In the genomic region with DNA sequence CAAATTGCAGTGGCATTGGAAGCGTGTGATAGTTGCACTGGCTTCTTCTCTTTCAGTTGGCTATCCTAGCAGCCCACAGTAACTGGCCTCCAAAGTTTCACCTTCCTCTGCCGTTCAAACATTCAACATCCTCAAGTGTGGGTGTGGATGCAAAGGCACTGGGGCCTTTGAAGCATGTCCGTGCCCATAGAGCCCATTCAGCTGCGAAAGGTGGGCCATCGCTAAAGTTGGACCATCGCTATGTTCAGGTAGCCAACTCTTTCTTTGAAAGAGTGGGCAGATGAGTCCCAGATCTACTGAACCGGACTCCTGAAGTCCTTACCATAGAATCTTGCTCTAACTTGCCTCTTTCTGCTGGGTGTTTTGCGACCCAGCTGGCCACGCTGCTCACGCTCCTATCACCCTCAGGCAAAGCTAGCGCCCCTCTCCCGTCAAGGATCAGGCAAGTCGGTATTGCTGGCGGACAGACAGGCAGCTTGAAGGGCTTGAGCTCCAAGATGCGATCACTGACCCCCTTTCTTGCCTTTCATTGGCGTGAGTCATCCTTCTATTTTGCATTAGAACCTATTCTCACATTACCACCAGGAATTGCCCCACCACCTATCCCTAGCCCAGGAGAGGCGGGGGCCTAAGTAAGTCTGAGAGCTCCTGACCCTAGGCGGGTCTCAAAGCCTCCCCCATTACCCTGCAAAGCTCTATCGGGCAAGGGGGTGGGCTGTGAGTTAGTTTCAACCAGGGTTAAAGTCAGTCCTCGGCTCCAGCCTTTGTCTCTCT, we compare ENCODE assay signal across 30 cellular contexts. TPM values are rescaled to one million over a fixed set of nuclear protein-coding genes. Genes with fewer than 3 reads are reported as not detected.
DNase-seq lines count a peak whose midpoint lies in the region; ATAC-seq and TF ChIP-seq lines count a peak whose summit lies in the region.
"Had no signal": no experiment of that assay in that cellular context is flagged by ENCODE, and none has a peak within 500 bp of the region (broad histone marks: within the 10 kb centered on the region; RNA-seq: fewer than 3 reads in every experiment).

No MANE protein-coding gene starts in this region.

- H3K27me3 ChIP-seq in iPS-15b (ENCODE audit: control insufficient read depth, insufficient read depth, low read length), result peaks cover 92% of the 10 kb centered on the region

- H3K4me3 Mint-ChIP-seq in WTC11 (peak overlapping the region; percentile 85), neural crest cell (peak overlapping the region; percentile 56)
- H3K4me3 Mint-ChIP-seq: activated CD4-positive, alpha-beta T cell treated with anti-CD3 and anti-CD28 coated beads, Interleukin-2, amount 10 ng/mL, durations not matched to agents 24 days and 14 days had no signal

- H3K36me3 Mint-ChIP-seq in WTC11 (no peaks in the 10 kb centered on the region), neural crest cell (ENCODE audit: low read depth) (peaks cover 3% of the 10 kb centered on the region)

- H3K4me1 ChIP-seq in iPS-15b (ENCODE audit: control insufficient read depth, insufficient read depth, low read length), result peaks cover 26% of the 10 kb centered on the region
- H3K4me1 ChIP-seq: breast epithelium, heart right ventricle, lower lobe of right lung, sigmoid colon, vagina had no signal

- H3K9me3 Mint-ChIP-seq in WTC11, result no peaks in the 10 kb centered on the region
- peaks cover 4% of the 10 kb centered on the region for H3K9me3 Mint-ChIP-seq in neural crest cell

- POLR2A ChIA-PET in WTC11 (lab: Charles Lee), result interaction anchor here (0.6 to 2.5 kb wide), 11 partner anchors 15 to 494 kb away, joined by 3 to 19 read pairs (median 3); no protein-coding TSS in a partner anchor

- no peaks in the 10 kb centered on the region for H3K36me3 ChIP-seq in iPS-15b (ENCODE audit: control insufficient read depth, insufficient read depth, low read length)
- H3K36me3 ChIP-seq: breast epithelium, heart right ventricle, lower lobe of right lung, sigmoid colon, vagina, WERI-Rb-1 had no signal

- peak; percentile 85 for DNase-seq in ELF-1 (ENCODE audit: low read depth, low spot score)
- peak; percentile 76 for DNase-seq in WTC11 (ENCODE audit: low spot score)
- DNase-seq in neural crest cell (ENCODE audit: low read depth, low spot score), result no peak
- no peak for DNase-seq in activated CD8-positive, alpha-beta memory T cell treated with anti-CD3 and anti-CD28 coated beads for 24 hours
- no peak for DNase-seq in hippocampal formation (lab: John Stamatoyannopoulos, UW)
- DNase-seq: activated CD4-positive, alpha-beta T cell treated with anti-CD3 and anti-CD28 coated beads, Interleukin-2, amount 10 ng/mL, durations not matched to agents 24 days and 14 days; activated naive CD4-positive, alpha-beta T cell treated with anti-CD3 and anti-CD28 coated beads, Interleukin-2, amount 50 U/mL, for 16 hours; amniotic stem cell; Calu3; effector memory CD4-positive, alpha-beta T cell; GOT3; heart right ventricle; kidney glomerular epithelial cell; lower lobe of right lung; NCI-H1048; NCI-H2029; NCI-H526 treated with DMSO at 0.1 percent for 48 hours; sigmoid colon; stimulated activated CD4-positive, alpha-beta T cell treated with anti-CD3 and anti-CD28 coated beads, Interleukin-15, amount 100 ng/mL, for 24 hours; stimulated activated naive CD4-positive, alpha-beta T cell treated with Interleukin-2 at 50 U/mL for 16 hours; SW 1271; T1000; WERI-Rb-1 had no signal

- H3K27me3 Mint-ChIP-seq in WTC11 (ENCODE audit: low read depth) (peaks cover 97% of the 10 kb centered on the region), neural crest cell (ENCODE audit: low read depth) (peaks cover 98% of the 10 kb centered on the region)

- TF ChIP-seq CTCF in WTC11 (IDR thresholded peaks at IDR 0.05) (no peak), neural crest cell (conservative IDR thresholded peaks at IDR 0.05) (no peak)

- no peak overlapping the region for H3K9ac ChIP-seq in iPS-15b (ENCODE audit: low read depth, low read length)

- peak overlapping the region; percentile 27 for H3K4me3 ChIP-seq in iPS-15b (ENCODE audit: low read depth, low read length)
- H3K4me3 ChIP-seq: breast epithelium, GM12878, heart right ventricle, lower lobe of right lung, sigmoid colon, vagina had no signal

- CTCF ChIA-PET in WTC11 (lab: Charles Lee), result interaction anchor here (0.7 to 2.2 kb wide), 11 partner anchors 9 to 239 kb away, joined by 3 to 36 read pairs (median 5); no protein-coding TSS in a partner anchor

- H3K9me3 ChIP-seq in iPS-15b (ENCODE audit: control insufficient read depth, insufficient read depth, low read length), result no peaks in the 10 kb centered on the region
- H3K9me3 ChIP-seq: breast epithelium, heart right ventricle, lower lobe of right lung, sigmoid colon, vagina had no signal

- peaks cover 70% of the 10 kb centered on the region for H3K4me1 Mint-ChIP-seq in WTC11
- peaks cover 47% of the 10 kb centered on the region for H3K4me1 Mint-ChIP-seq in neural crest cell
- H3K4me1 Mint-ChIP-seq: activated CD4-positive, alpha-beta T cell treated with anti-CD3 and anti-CD28 coated beads, Interleukin-2, amount 10 ng/mL, durations not matched to agents 24 days and 14 days had no signal

- ATAC-seq in WTC11 (peak; percentile 93), GM18519 (IDR thresholded peaks at IDR 0.05; ENCODE audit: low FRiP score, unreplicated experiment) (no peak), GM19467 (IDR thresholded peaks at IDR 0.05; ENCODE audit: unreplicated experiment) (no peak)
- ATAC-seq: GM12878, heart right ventricle, lower lobe of right lung had no signal

- H3K27ac Mint-ChIP-seq in WTC11 (peak overlapping the region; percentile 95), neural crest cell (ENCODE audit: unreplicated experiment) (no peak overlapping the region)
- H3K27ac Mint-ChIP-seq: activated CD4-positive, alpha-beta T cell treated with anti-CD3 and anti-CD28 coated beads, Interleukin-2, amount 10 ng/mL, durations not matched to agents 24 days and 14 days had no signal

TF ChIP-seq in WTC11, 78 proteins besides CTCF, POLR2A, EP300 and RAD21 (continues in another document):
- TF ChIP-seq, protein P1, sequence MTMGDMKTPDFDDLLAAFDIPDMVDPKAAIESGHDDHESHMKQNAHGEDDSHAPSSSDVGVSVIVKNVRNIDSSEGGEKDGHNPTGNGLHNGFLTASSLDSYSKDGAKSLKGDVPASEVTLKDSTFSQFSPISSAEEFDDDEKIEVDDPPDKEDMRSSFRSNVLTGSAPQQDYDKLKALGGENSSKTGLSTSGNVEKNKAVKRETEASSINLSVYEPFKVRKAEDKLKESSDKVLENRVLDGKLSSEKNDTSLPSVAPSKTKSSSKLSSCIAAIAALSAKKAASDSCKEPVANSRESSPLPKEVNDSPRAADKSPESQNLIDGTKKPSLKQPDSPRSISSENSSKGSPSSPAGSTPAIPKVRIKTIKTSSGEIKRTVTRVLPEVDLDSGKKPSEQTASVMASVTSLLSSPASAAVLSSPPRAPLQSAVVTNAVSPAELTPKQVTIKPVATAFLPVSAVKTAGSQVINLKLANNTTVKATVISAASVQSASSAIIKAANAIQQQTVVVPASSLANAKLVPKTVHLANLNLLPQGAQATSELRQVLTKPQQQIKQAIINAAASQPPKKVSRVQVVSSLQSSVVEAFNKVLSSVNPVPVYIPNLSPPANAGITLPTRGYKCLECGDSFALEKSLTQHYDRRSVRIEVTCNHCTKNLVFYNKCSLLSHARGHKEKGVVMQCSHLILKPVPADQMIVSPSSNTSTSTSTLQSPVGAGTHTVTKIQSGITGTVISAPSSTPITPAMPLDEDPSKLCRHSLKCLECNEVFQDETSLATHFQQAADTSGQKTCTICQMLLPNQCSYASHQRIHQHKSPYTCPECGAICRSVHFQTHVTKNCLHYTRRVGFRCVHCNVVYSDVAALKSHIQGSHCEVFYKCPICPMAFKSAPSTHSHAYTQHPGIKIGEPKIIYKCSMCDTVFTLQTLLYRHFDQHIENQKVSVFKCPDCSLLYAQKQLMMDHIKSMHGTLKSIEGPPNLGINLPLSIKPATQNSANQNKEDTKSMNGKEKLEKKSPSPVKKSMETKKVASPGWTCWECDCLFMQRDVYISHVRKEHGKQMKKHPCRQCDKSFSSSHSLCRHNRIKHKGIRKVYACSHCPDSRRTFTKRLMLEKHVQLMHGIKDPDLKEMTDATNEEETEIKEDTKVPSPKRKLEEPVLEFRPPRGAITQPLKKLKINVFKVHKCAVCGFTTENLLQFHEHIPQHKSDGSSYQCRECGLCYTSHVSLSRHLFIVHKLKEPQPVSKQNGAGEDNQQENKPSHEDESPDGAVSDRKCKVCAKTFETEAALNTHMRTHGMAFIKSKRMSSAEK (CRISPR knock-in tag; IDR thresholded peaks at IDR 0.05; ENCODE audit: borderline replicate concordance), result no peak
- TF ChIP-seq ZBTB21 (CRISPR knock-in tag; IDR thresholded peaks at IDR 0.05; ENCODE audit: borderline replicate concordance) (0 out of 2 replicates have a peak, but pooled peaks have one; percentile 29), FOXK1 (CRISPR knock-in tag; IDR thresholded peaks at IDR 0.05) (peak; percentile 16; the same call in 1 of the 2 replicates)

RNA-seq across cellular contexts. Expression of a gene that starts 28.7 kb away (rescaled TPM):
- total RNA-seq in WTC11 (2021) (1.9 to 3.5 TPM (median 2.5 TPM) in 3 replicates), neural crest cell (4.5 and 6.1 TPM in 2 replicates)
- total RNA-seq: activated CD4-positive, alpha-beta T cell treated with anti-CD3 and anti-CD28 coated beads, Interleukin-2, amount 10 ng/mL, durations not matched to agents 24 days and 14 days; Calu3; fibroblast of villous mesenchyme; GM12878; heart right ventricle; lower lobe of right lung; sigmoid colon; vagina had no signal

RNA-seq across cellular contexts. Expression of a gene that starts 31.6 kb away (rescaled TPM):
- total RNA-seq in WTC11 (2021) (30.3 to 59.7 TPM (median 34.7 TPM) in 3 replicates), neural crest cell (54.3 and 64.5 TPM in 2 replicates)
- total RNA-seq: activated CD4-positive, alpha-beta T cell treated with anti-CD3 and anti-CD28 coated beads, Interleukin-2, amount 10 ng/mL, durations not matched to agents 24 days and 14 days; Calu3; fibroblast of villous mesenchyme; GM12878; heart right ventricle; lower lobe of right lung; sigmoid colon; vagina had no signal

Comparison
In these comparisons a context has a peak if more than half of its experiments do, and no peak if none do; other contexts are left out.
1. DNase-seq: peak in ELF-1 (single experiment) and WTC11 (single experiment); none in neural crest cell (single experiment), activated CD8-positive, alpha-beta memory T cell treated with anti-CD3 and anti-CD28 coated beads for 24 hours (single experiment) and hippocampal formation (0 of 2).